Comparison of ENCODE assay signal across 15 cellular contexts in genomic region chr2:216554755-216555154, GRCh38. TPM values are rescaled to one million over a fixed set of nuclear protein-coding genes. Genes with fewer than 3 reads are reported as not detected.
DNase-seq lines count a peak whose midpoint lies in the region; ATAC-seq and TF ChIP-seq lines count a peak whose summit lies in the region.
"Had no signal": no experiment of that assay in that cellular context is flagged by ENCODE, and none has a peak within 500 bp of the region (broad histone marks: within the 10 kb centered on the region; RNA-seq: fewer than 3 reads in every experiment).

No MANE protein-coding gene starts in this region.

- intact Hi-C loops in left ventricle myocardium superior (cut with micrococcal nuclease): no loop called here
- intact Hi-C loops in thyroid gland (cut with DNase I): no loop called here

- no peak overlapping the region for H2AK5ac ChIP-seq in neuronal stem cell (ENCODE audit: low read depth, low read length)

- H3K4me3 ChIP-seq in thyroid gland (replicated peaks in 1 of 3) (no peak overlapping the region), suprapubic skin (no peak overlapping the region), neuronal stem cell (ENCODE audit: low read length in 2 of 2) (no peak overlapping the region)
- H3K4me3 ChIP-seq: gastrocnemius medialis, GM12878, MG63, skin epidermis had no signal

- no peak overlapping the region for H3K4me3 Mint-ChIP-seq in nephron progenitor cell
- H3K4me3 Mint-ChIP-seq: naive B cell, type B pancreatic cell had no signal

- H3K9me3 ChIP-seq in thyroid gland (no peaks in the 10 kb centered on the region), suprapubic skin (no peaks in the 10 kb centered on the region), neuronal stem cell (replicated peaks in 1 of 2; ENCODE audit: control insufficient read depth in 2 of 2, insufficient read depth in 1 of 2, low read depth in 1 of 2, low read length in 2 of 2) (no peaks in the 10 kb centered on the region)
- H3K9me3 ChIP-seq: gastrocnemius medialis, MG63 had no signal

- DNase-seq in NCI-H2196 (lab: John Stamatoyannopoulos, UW; ENCODE audit: unreplicated experiment): peak; percentile 18
- DNase-seq in NCI-H2196 treated with DMSO at 0.1 percent for 48 hours (lab: John Stamatoyannopoulos, UW; ENCODE audit: unreplicated experiment): no peak
- no peak for DNase-seq in RWPE1 (ENCODE audit: low spot score)
- no peak for DNase-seq in left ventricle myocardium superior
- DNase-seq in thyroid gland: peak; percentile 29 to 38
- DNase-seq in nephron progenitor cell: no peak
- no peak for DNase-seq in suprapubic skin (ENCODE audit: low spot score in 2 of 2)
- no peak for DNase-seq in neuronal stem cell (ENCODE audit: low spot score)
- DNase-seq: GOT3, naive B cell had no signal

- no peak overlapping the region for H3K14ac ChIP-seq in neuronal stem cell (ENCODE audit: low read length)

- no peak overlapping the region for H3K4me2 ChIP-seq in neuronal stem cell (ENCODE audit: insufficient read depth, low read length, poor library complexity, severe bottlenecking)

- H3K27me3 ChIP-seq in thyroid gland (no peaks in the 10 kb centered on the region), suprapubic skin (no peaks in the 10 kb centered on the region), neuronal stem cell (ENCODE audit: control insufficient read depth in 3 of 3, insufficient read depth in 3 of 3, low read depth in 1 of 3, low read length in 3 of 3) (no peaks in the 10 kb centered on the region)
- H3K27me3 ChIP-seq: gastrocnemius medialis, MG63 had no signal

- CTCF ChIA-PET in RWPE1 (lab: Yijun Ruan, JAX): interaction anchor here (0.6 kb wide), 1 partner anchor 916 kb away, joined by 7 read pairs; no protein-coding TSS in a partner anchor

- H3K36me3 Mint-ChIP-seq in nephron progenitor cell (ENCODE audit: low read depth): no peaks in the 10 kb centered on the region
- H3K36me3 Mint-ChIP-seq: naive B cell, type B pancreatic cell had no signal

- H3K27me3 Mint-ChIP-seq in nephron progenitor cell (ENCODE audit: low read depth, poor library complexity): peaks cover 7% of the 10 kb centered on the region
- H3K27me3 Mint-ChIP-seq: type B pancreatic cell had no signal

- H2BK12ac ChIP-seq in neuronal stem cell (ENCODE audit: low read length): no peak overlapping the region

- no peak overlapping the region for H3K23ac ChIP-seq in neuronal stem cell (ENCODE audit: low read depth, low read length, poor library complexity)

- no peak overlapping the region for H4K8ac ChIP-seq in neuronal stem cell (ENCODE audit: low read depth, low read length)

- H3K4me1 Mint-ChIP-seq in nephron progenitor cell: peaks cover 77% of the 10 kb centered on the region

- no peak overlapping the region for H2AFZ ChIP-seq in neuronal stem cell (ENCODE audit: low read length)

- H3K4me1 ChIP-seq in thyroid gland (peaks cover 21 to 25% of the 10 kb centered on the region in 2 donors), suprapubic skin (peaks cover 27% of the 10 kb centered on the region), neuronal stem cell (ENCODE audit: control insufficient read depth in 2 of 2, insufficient read depth in 1 of 2, low read depth in 1 of 2, low read length in 2 of 2) (peaks cover 19 to 35% of the 10 kb centered on the region in 2 donors)

- H4K91ac ChIP-seq in neuronal stem cell (ENCODE audit: low read depth, low read length, poor library complexity): no peak overlapping the region

- no peak overlapping the region for H2BK15ac ChIP-seq in neuronal stem cell (ENCODE audit: low read length)

- ATAC-seq in left ventricle myocardium superior: peak; percentile 46

- H3K36me3 ChIP-seq in thyroid gland (no peaks in the 10 kb centered on the region), suprapubic skin (no peaks in the 10 kb centered on the region), neuronal stem cell (replicated peaks in 1 of 2; ENCODE audit: control insufficient read depth in 2 of 2, insufficient read depth in 2 of 2, low read length in 2 of 2) (no peaks in the 10 kb centered on the region)
- H3K36me3 ChIP-seq: gastrocnemius medialis, MG63 had no signal

- no peak overlapping the region for H2BK5ac ChIP-seq in neuronal stem cell (ENCODE audit: low read length)

- no peaks in the 10 kb centered on the region for H3K79me1 ChIP-seq in neuronal stem cell (ENCODE audit: low read depth, low read length)

- H3K9me3 Mint-ChIP-seq in nephron progenitor cell: no peaks in the 10 kb centered on the region
- H3K9me3 Mint-ChIP-seq: naive B cell, type B pancreatic cell had no signal

- no peak overlapping the region for H3K27ac Mint-ChIP-seq in nephron progenitor cell
- H3K27ac Mint-ChIP-seq: naive B cell, type B pancreatic cell had no signal

- H3K18ac ChIP-seq in neuronal stem cell (ENCODE audit: low read length): no peak overlapping the region

- 0 to 29% methylated on average over 1 of the region's 1 CpG for WGBS in thyroid gland, 2 donors
- WGBS in suprapubic skin: 15% methylated on average over 1 of the region's 1 CpG
- WGBS in neuronal stem cell (ENCODE audit: extremely low coverage in 2 of 2, insufficient read length in 2 of 2, insufficient replicate concordance in 1 of 2), 2 donors: no CpG with 5 or more reads among the region's 1 CpG

- no peak overlapping the region for H3K4ac ChIP-seq in neuronal stem cell (ENCODE audit: low read length)

- no peak for TF ChIP-seq EP300 in suprapubic skin (IDR thresholded peaks at IDR 0.05)

- peak overlapping the region; percentile 90 for H3K27ac ChIP-seq in RWPE1
- peak overlapping the region; percentile 74 to 88 (median 78) for H3K27ac ChIP-seq in thyroid gland
- no peak overlapping the region for H3K27ac ChIP-seq in suprapubic skin
- no peak overlapping the region for H3K27ac ChIP-seq in neuronal stem cell (replicated peaks; ENCODE audit: low read length)
- H3K27ac ChIP-seq: gastrocnemius medialis had no signal

- TF ChIP-seq POLR2A in thyroid gland (IDR thresholded peaks at IDR 0.05): no peak
- TF ChIP-seq POLR2A in suprapubic skin (IDR thresholded peaks at IDR 0.05): no peak

- POLR2A ChIA-PET in RWPE1 (lab: Yijun Ruan, JAX; ENCODE audit: low non-redundant PET): no interaction called here

- no peak for TF ChIP-seq CTCF in RWPE1 (conservative IDR thresholded peaks at IDR 0.05; ENCODE audit: low read depth)
- no peak for TF ChIP-seq CTCF in thyroid gland (IDR thresholded peaks at IDR 0.05)
- no peak for TF ChIP-seq CTCF in nephron progenitor cell (IDR thresholded peaks at IDR 0.05)
- TF ChIP-seq CTCF in suprapubic skin (IDR thresholded peaks at IDR 0.05): no peak

- no peak overlapping the region for H3K9ac ChIP-seq in neuronal stem cell (ENCODE audit: low read depth, low read length, poor library complexity)

- no peak overlapping the region for H2BK120ac ChIP-seq in neuronal stem cell (ENCODE audit: low read depth, low read length)

RNA-seq across cellular contexts. Expression of gene RPL37A, which starts 56.1 kb away (rescaled TPM):
- 1,901 TPM for total RNA-seq in left ventricle myocardium superior
- total RNA-seq in thyroid gland: 1,000 to 10,000 TPM in 1 of 4 donors, 100 to 1,000 TPM in 3; 393 to 1,147 (median 736) TPM
- 1,000 to 10,000 TPM in 3 of 4 donors, 100 to 1,000 TPM in 1; 892 to 2,420 (median 2,172) TPM for total RNA-seq in suprapubic skin
- polyA plus RNA-seq in neuronal stem cell (2013, experiment 1 of 2): 12,339 TPM
- 11,893 TPM for polyA plus RNA-seq in neuronal stem cell (2013, experiment 2 of 2)

Comparison
In these comparisons a context has a peak if more than half of its experiments do, and no peak if none do; other contexts are left out.
1. DNase-seq: peak in NCI-H2196 (single experiment) and thyroid gland (2 of 2); none in NCI-H2196 treated with DMSO at 0.1 percent for 48 hours (single experiment), RWPE1 (single experiment), left ventricle myocardium superior (single experiment), nephron progenitor cell (single experiment), suprapubic skin (0 of 2) and neuronal stem cell (single experiment).
2. H3K27ac ChIP-seq: peak in RWPE1 (single experiment) and thyroid gland (3 of 3); none in suprapubic skin (single experiment) and neuronal stem cell (single experiment).